Comparison of ENCODE assay signal across 16 cellular contexts in genomic region chr4:122963222-122963621, GRCh38. TPM values are rescaled to one million over a fixed set of nuclear protein-coding genes. Genes with fewer than 3 reads are reported as not detected.
DNase-seq lines count a peak whose midpoint lies in the region; FAIRE-seq and TF ChIP-seq lines count a peak whose summit lies in the region.
"Had no signal": no experiment of that assay in that cellular context is flagged by ENCODE, and none has a peak within 500 bp of the region (broad histone marks: within the 10 kb centered on the region; RNA-seq: fewer than 3 reads in every experiment).

No MANE protein-coding gene starts in this region.

- H3K9me1 ChIP-seq in keratinocyte (ENCODE audit: control insufficient read depth, extremely low read depth, insufficient read depth, low read length) = no peaks in the 10 kb centered on the region

- peaks cover 1% of the 10 kb centered on the region for H3K4me1 Mint-ChIP-seq in astrocyte (ENCODE audit: low read depth, unreplicated experiment)

- DNase-seq in EL (peak; percentile 45), LHCN-M2 (ENCODE audit: low read depth) (peak; percentile 26), astrocyte (ENCODE audit: low read depth) (peak; percentile 3), keratinocyte (ENCODE audit: low read depth, low spot score) (peak; percentile 2), DMS153 (lab: John Stamatoyannopoulos, UW) (no peak), A172 (ENCODE audit: low spot score) (no peak), head of caudate nucleus (no peak), Karpas-422 (no peak)
- DNase-seq: activated effector memory CD4-positive, alpha-beta T cell treated with anti-CD3 and anti-CD28 coated beads, Interleukin-2, amount 50 U/mL, for 16 hours; GDM1; H7; NCI-H1417; RPMI8226; T-helper 9 cell had no signal

- no peak overlapping the region for H3K27ac Mint-ChIP-seq in astrocyte (ENCODE audit: unreplicated experiment)
- H3K27ac Mint-ChIP-seq: CD14-positive monocyte; stimulated activated naive CD8-positive, alpha-beta T cell treated with anti-CD3 and anti-CD28 coated beads, Interleukin-15, Interleukin-2, amounts not matched to agents 100 ng/mL and 50 ng/mL, for 24 hours had no signal

- H3K4me3 Mint-ChIP-seq in astrocyte (ENCODE audit: unreplicated experiment) = no peak overlapping the region
- H3K4me3 Mint-ChIP-seq: CD14-positive monocyte; stimulated activated naive CD8-positive, alpha-beta T cell treated with anti-CD3 and anti-CD28 coated beads, Interleukin-15, Interleukin-2, amounts not matched to agents 100 ng/mL and 50 ng/mL, for 24 hours had no signal

- no peaks in the 10 kb centered on the region for H3K27me3 ChIP-seq in astrocyte (ENCODE audit: insufficient read depth, low read length)
- H3K27me3 ChIP-seq in keratinocyte (ENCODE audit: control insufficient read depth, extremely low read depth, insufficient read depth, low read length) = no peaks in the 10 kb centered on the region
- H3K27me3 ChIP-seq in Karpas-422 (ENCODE audit: low read length) = no peaks in the 10 kb centered on the region

- no peaks in the 10 kb centered on the region for H3K9me3 Mint-ChIP-seq in astrocyte (ENCODE audit: unreplicated experiment)
- H3K9me3 Mint-ChIP-seq: stimulated activated naive CD8-positive, alpha-beta T cell treated with anti-CD3 and anti-CD28 coated beads, Interleukin-15, Interleukin-2, amounts not matched to agents 100 ng/mL and 50 ng/mL, for 24 hours had no signal

- H3K36me3 Mint-ChIP-seq in astrocyte (ENCODE audit: low read depth, unreplicated experiment) = peaks cover 8% of the 10 kb centered on the region

- H2AFZ ChIP-seq in astrocyte (ENCODE audit: low read depth, low read length) = no peak overlapping the region
- H2AFZ ChIP-seq in keratinocyte (ENCODE audit: control insufficient read depth, low read length) = no peak overlapping the region
- no peak overlapping the region for H2AFZ ChIP-seq in Karpas-422 (ENCODE audit: low read length)

- TF ChIP-seq CTCF in astrocyte (IDR thresholded peaks at IDR 0.05; ENCODE audit: insufficient read depth, low read depth, low read length) = no peak
- TF ChIP-seq CTCF in keratinocyte (optimal IDR thresholded peaks at IDR 0.05 in 1 of 3, IDR thresholded peaks at IDR 0.05 in 1 of 3, conservative IDR thresholded peaks at IDR 0.05 in 1 of 3; ENCODE audit: extremely low read depth in 1 of 3, insufficient read depth in 2 of 3, low read length in 3 of 3) = no peak

- H3K4me3 ChIP-seq in astrocyte (ENCODE audit: insufficient read depth, low read depth, low read length) = no peak overlapping the region
- no peak overlapping the region for H3K4me3 ChIP-seq in keratinocyte (ENCODE audit: control insufficient read depth in 2 of 3, extremely low read depth in 1 of 3, insufficient read depth in 2 of 3, low read depth in 1 of 3, low read length in 3 of 3)
- no peak overlapping the region for H3K4me3 ChIP-seq in Karpas-422 (ENCODE audit: low read length)

- H3K79me2 ChIP-seq in astrocyte (ENCODE audit: insufficient read depth, low read length) (peaks cover 2% of the 10 kb centered on the region), keratinocyte (ENCODE audit: control insufficient read depth, insufficient read depth, low read length) (no peaks in the 10 kb centered on the region), Karpas-422 (ENCODE audit: low read length) (peaks cover 69% of the 10 kb centered on the region)

- dilution Hi-C loops in keratinocyte (cut with MboI; ENCODE audit: extremely low pct_ligation_motif_present, low sequenced_read_pairs) = no loop called here

- H3K4me1 ChIP-seq in astrocyte (ENCODE audit: insufficient read depth, low read length) (peaks cover 1% of the 10 kb centered on the region), keratinocyte (ENCODE audit: control insufficient read depth, extremely low read depth, insufficient read depth, low read length) (peaks cover 8% of the 10 kb centered on the region), Karpas-422 (ENCODE audit: low read length) (no peaks in the 10 kb centered on the region)

- H4K20me1 ChIP-seq in astrocyte (ENCODE audit: insufficient read depth, low read length) (no peaks in the 10 kb centered on the region), keratinocyte (ENCODE audit: control insufficient read depth, extremely low read depth, insufficient read depth, low read length) (no peaks in the 10 kb centered on the region), Karpas-422 (ENCODE audit: insufficient read depth, low read depth, low read length) (no peaks in the 10 kb centered on the region)

- no peaks in the 10 kb centered on the region for H3K9me2 ChIP-seq in Karpas-422 (replicated peaks; ENCODE audit: insufficient read depth, low read length)

- intact Hi-C loops in head of caudate nucleus (cut with DNase I) = no loop called here

- H3K9me3 ChIP-seq in astrocyte (ENCODE audit: insufficient read depth, low read depth, low read length) = no peaks in the 10 kb centered on the region
- H3K9me3 ChIP-seq in keratinocyte (ENCODE audit: control insufficient read depth, low read depth, low read length) = no peaks in the 10 kb centered on the region
- H3K9me3 ChIP-seq in Karpas-422 (ENCODE audit: low read length) = no peaks in the 10 kb centered on the region

- H3K36me3 ChIP-seq in astrocyte (ENCODE audit: insufficient read depth, low read length) (no peaks in the 10 kb centered on the region), keratinocyte (ENCODE audit: control insufficient read depth in 2 of 2, extremely low read depth in 1 of 2, insufficient read depth in 2 of 2, low read length in 2 of 2) (no peaks in the 10 kb centered on the region), Karpas-422 (ENCODE audit: insufficient read depth, low read length) (peaks cover 7% of the 10 kb centered on the region; the same call in 1 of the 2 replicates)

- no peak overlapping the region for H3K4me2 ChIP-seq in astrocyte (ENCODE audit: low read length)
- H3K4me2 ChIP-seq in keratinocyte (ENCODE audit: control insufficient read depth, extremely low read depth, insufficient read depth, low read depth, low read length) = no peak overlapping the region
- no peak overlapping the region for H3K4me2 ChIP-seq in Karpas-422 (ENCODE audit: low read depth, low read length, poor library complexity, severe bottlenecking)

- H3K27ac ChIP-seq in astrocyte (ENCODE audit: low read depth, low read length) = no peak overlapping the region
- no peak overlapping the region for H3K27ac ChIP-seq in keratinocyte (ENCODE audit: control insufficient read depth, insufficient read depth, low read length)
- no peak overlapping the region for H3K27ac ChIP-seq in Karpas-422 (ENCODE audit: low read length)

- H3K9ac ChIP-seq in astrocyte (ENCODE audit: low read length) (no peak overlapping the region), keratinocyte (ENCODE audit: control insufficient read depth, extremely low read depth, insufficient read depth, low read length) (no peak overlapping the region), Karpas-422 (ENCODE audit: low read length) (no peak overlapping the region)

- H3K27me3 Mint-ChIP-seq in astrocyte (ENCODE audit: low read depth, unreplicated experiment) = no peaks in the 10 kb centered on the region
- H3K27me3 Mint-ChIP-seq: stimulated activated naive CD8-positive, alpha-beta T cell treated with anti-CD3 and anti-CD28 coated beads, Interleukin-15, Interleukin-2, amounts not matched to agents 100 ng/mL and 50 ng/mL, for 24 hours had no signal

- no peak for FAIRE-seq in astrocyte (lab: Jason Lieb, UNC)
- peak; percentile 89 for FAIRE-seq in keratinocyte (lab: Jason Lieb, UNC)

RNA-seq across cellular contexts. Expression of gene NUDT6, which starts 40.8 kb away (rescaled TPM):
- total RNA-seq in LHCN-M2 (2014; rRNA removed) (11.3 and 14.1 TPM in 2 replicates), astrocyte (4.0 TPM in 2 replicates)
- 7.5 TPM for polyA plus RNA-seq in LHCN-M2 (2012)
- 4.6 to 6.9 TPM (median 5.8 TPM) in 3 replicates for polyA plus RNA-seq in keratinocyte
- polyA plus RNA-seq in keratinocyte (2011; ENCODE audit: low read depth) = 7.6 TPM
- 4.0 and 5.5 TPM in 2 replicates for polyA plus RNA-seq in keratinocyte (2011; cell fraction: cytosol; rRNA removed)
- polyA plus RNA-seq in keratinocyte (2011; cell fraction: nucleus; rRNA removed) = 6.9 and 7.0 TPM in 2 replicates
- polyA plus RNA-seq in keratinocyte (2012; ENCODE audit: low replicate concordance) = 2.9 and 5.3 TPM in 2 replicates
- 1.0 to 2.1 TPM (median 2.0 TPM) in 3 replicates for polyA minus RNA-seq in keratinocyte
- 3.3 TPM for polyA minus RNA-seq in keratinocyte (2011; cell fraction: cytosol; rRNA and poly(A)+ RNA removed)
- polyA minus RNA-seq in keratinocyte (2011; cell fraction: nucleus; rRNA and poly(A)+ RNA removed) = 1.6 and 1.8 TPM in 2 replicates
- total RNA-seq in A172 (2014; rRNA removed; shearing (Covaris generic)) = 7.2 and 11.3 TPM in 2 replicates
- total RNA-seq in Karpas-422 (2014; rRNA removed; shearing (Covaris generic); ENCODE audit: low replicate concordance) = 17.7 and 18.6 TPM in 2 replicates

Comparison
In these comparisons a context has a peak if more than half of its experiments do, and no peak if none do; other contexts are left out.
1. DNase-seq: peak in EL (single experiment), LHCN-M2 (single experiment), astrocyte (single experiment) and keratinocyte (single experiment); none in DMS153 (single experiment), A172 (single experiment), head of caudate nucleus (0 of 42) and Karpas-422 (single experiment).